ENCODE assay signal across 16 cellular contexts in genomic region chr20:32315885-32316284, GRCh38. TPM values are rescaled to one million over a fixed set of nuclear protein-coding genes. Genes with fewer than 3 reads are reported as not detected.
DNase-seq lines count a peak whose midpoint lies in the region; ATAC-seq and TF ChIP-seq lines count a peak whose summit lies in the region.
"Had no signal": no experiment of that assay in that cellular context is flagged by ENCODE, and none has a peak within 500 bp of the region (broad histone marks: within the 10 kb centered on the region; RNA-seq: fewer than 3 reads in every experiment).

No MANE protein-coding gene starts in this region.

- no peaks in the 10 kb centered on the region for H3K27me3 ChIP-seq in CD8-positive, alpha-beta T cell (ENCODE audit: insufficient read depth, low read length)

- ATAC-seq in activated CD8-positive, alpha-beta T cell treated with anti-CD3 and anti-CD28 coated beads for 36 hours, result no peak
- ATAC-seq in activated CD8-positive, alpha-beta T cell treated with anti-CD3 and anti-CD28 coated beads, Interleukin-2, amount 10 ng/mL, durations not matched to agents 7 days and 5 days, result no peak
- no peak for ATAC-seq in CD8-positive, alpha-beta T cell
- ATAC-seq in activated T-helper 17 cell treated with anti-CD3 and anti-CD28 coated beads, Interleukin-2, amount 50 U/mL, for 72 hours (replicated peaks), result no peak
- ATAC-seq: GM12878 had no signal

- POLR2A ChIA-PET in activated CD8-positive, alpha-beta T cell treated with anti-CD3 and anti-CD28 coated beads for 36 hours (lab: Charles Lee), result interaction anchor here (0.8 to 1.5 kb wide), 4 partner anchors 11 to 52 kb away, joined by 3 to 5 read pairs (median 4); no protein-coding TSS in a partner anchor
- POLR2A ChIA-PET in activated CD8-positive, alpha-beta T cell treated with anti-CD3 and anti-CD28 coated beads, Interleukin-2, amount 10 ng/mL, durations not matched to agents 7 days and 5 days (lab: Charles Lee), result interaction anchor here (0.6 to 1.1 kb wide), 2 partner anchors 15 to 32 kb away, joined by 4 to 5 read pairs; no protein-coding TSS in a partner anchor
- POLR2A ChIA-PET in CD8-positive, alpha-beta T cell (lab: Charles Lee), result no interaction called here

- H3K9me3 ChIP-seq in CD8-positive, alpha-beta T cell (ENCODE audit: low read length), result no peaks in the 10 kb centered on the region
- H3K9me3 ChIP-seq: HAP-1 had no signal

- no peaks in the 10 kb centered on the region for H3K9me3 Mint-ChIP-seq in activated CD8-positive, alpha-beta T cell treated with anti-CD3 and anti-CD28 coated beads for 36 hours
- no peaks in the 10 kb centered on the region for H3K9me3 Mint-ChIP-seq in activated CD8-positive, alpha-beta T cell treated with anti-CD3 and anti-CD28 coated beads, Interleukin-2, amount 10 ng/mL, durations not matched to agents 7 days and 5 days (ENCODE audit: insufficient read depth)
- H3K9me3 Mint-ChIP-seq in CD8-positive, alpha-beta T cell, result no peaks in the 10 kb centered on the region
- no peaks in the 10 kb centered on the region for H3K9me3 Mint-ChIP-seq in activated T-helper 17 cell treated with anti-CD3 and anti-CD28 coated beads, Interleukin-2, amount 50 U/mL, for 72 hours
- no peaks in the 10 kb centered on the region for H3K9me3 Mint-ChIP-seq in nephron progenitor cell

- peaks cover 16% of the 10 kb centered on the region for H3K4me1 Mint-ChIP-seq in activated CD8-positive, alpha-beta T cell treated with anti-CD3 and anti-CD28 coated beads for 36 hours (ENCODE audit: low read depth)
- no peaks in the 10 kb centered on the region for H3K4me1 Mint-ChIP-seq in activated CD8-positive, alpha-beta T cell treated with anti-CD3 and anti-CD28 coated beads, Interleukin-2, amount 10 ng/mL, durations not matched to agents 7 days and 5 days (ENCODE audit: low read depth)
- peaks cover 2% of the 10 kb centered on the region for H3K4me1 Mint-ChIP-seq in CD8-positive, alpha-beta T cell (ENCODE audit: low read depth)
- peaks cover 22% of the 10 kb centered on the region for H3K4me1 Mint-ChIP-seq in activated T-helper 17 cell treated with anti-CD3 and anti-CD28 coated beads, Interleukin-2, amount 50 U/mL, for 72 hours
- no peaks in the 10 kb centered on the region for H3K4me1 Mint-ChIP-seq in nephron progenitor cell

- TF ChIP-seq CTCF in activated CD8-positive, alpha-beta T cell treated with anti-CD3 and anti-CD28 coated beads for 36 hours (IDR thresholded peaks at IDR 0.05), result no peak
- no peak for TF ChIP-seq CTCF in CD8-positive, alpha-beta T cell (IDR thresholded peaks at IDR 0.05)
- TF ChIP-seq CTCF in nephron progenitor cell (IDR thresholded peaks at IDR 0.05), result no peak

- intact Hi-C loops in activated CD8-positive, alpha-beta T cell treated with anti-CD3 and anti-CD28 coated beads for 36 hours (cut with micrococcal nuclease), result no loop called here
- intact Hi-C loops in CD8-positive, alpha-beta T cell (cut with DNase I, micrococcal nuclease), result no loop called here

- no peak overlapping the region for H3K4me3 ChIP-seq in CD8-positive, alpha-beta T cell (ENCODE audit: low read depth, low read length)
- H3K4me3 ChIP-seq: GM12878, HAP-1 had no signal

- CTCF ChIA-PET in activated CD8-positive, alpha-beta T cell treated with anti-CD3 and anti-CD28 coated beads for 36 hours (lab: Charles Lee), result interaction anchor here (0.7 to 1.6 kb wide), 2 partner anchors 21 to 31 kb away, joined by 3 to 5 read pairs; no protein-coding TSS in a partner anchor
- CTCF ChIA-PET in activated CD8-positive, alpha-beta T cell treated with anti-CD3 and anti-CD28 coated beads, Interleukin-2, amount 10 ng/mL, durations not matched to agents 7 days and 5 days (lab: Charles Lee), result interaction anchor here (0.6 to 1.0 kb wide), 3 partner anchors 31 to 112 kb away, joined by 3 to 4 read pairs (median 3); no protein-coding TSS in a partner anchor
- CTCF ChIA-PET in CD8-positive, alpha-beta T cell (lab: Charles Lee), result interaction anchor here (0.6 to 1.4 kb wide), 3 partner anchors 8 to 203 kb away, joined by 3 to 4 read pairs (median 4); no protein-coding TSS in a partner anchor

- no peak for DNase-seq in activated CD8-positive, alpha-beta T cell treated with anti-CD3 and anti-CD28 coated beads for 36 hours
- no peak for DNase-seq in activated CD8-positive, alpha-beta T cell treated with anti-CD3 and anti-CD28 coated beads, Interleukin-2, amount 10 ng/mL, durations not matched to agents 7 days and 5 days
- no peak for DNase-seq in CD8-positive, alpha-beta T cell
- DNase-seq in nephron progenitor cell, result no peak
- DNase-seq in NCI-H1436 (lab: John Stamatoyannopoulos, UW), result no peak
- DNase-seq in T-helper 9 cell, result no peak
- DNase-seq in amygdala (lab: John Stamatoyannopoulos, UW), result no peak
- DNase-seq: DND-41; NCI-H2029; NCI-H2171; NCI-H446; NK-92 treated with Interleukin-12 subunit alpha and Interleukin-12 subunit beta, amount 100 ng/mL, for 24 hours had no signal

- no peaks in the 10 kb centered on the region for H3K4me1 ChIP-seq in CD8-positive, alpha-beta T cell (ENCODE audit: insufficient read depth, low read length)
- H3K4me1 ChIP-seq: HAP-1 had no signal

- H3K27ac ChIP-seq in CD8-positive, alpha-beta T cell (ENCODE audit: low read depth, low read length), result no peak overlapping the region
- H3K27ac ChIP-seq: HL-60 had no signal

- peaks cover 10% of the 10 kb centered on the region for H3K36me3 ChIP-seq in CD8-positive, alpha-beta T cell (ENCODE audit: insufficient read depth, low read length)

- H3K27me3 Mint-ChIP-seq in activated CD8-positive, alpha-beta T cell treated with anti-CD3 and anti-CD28 coated beads for 36 hours, result no peaks in the 10 kb centered on the region
- no peaks in the 10 kb centered on the region for H3K27me3 Mint-ChIP-seq in activated CD8-positive, alpha-beta T cell treated with anti-CD3 and anti-CD28 coated beads, Interleukin-2, amount 10 ng/mL, durations not matched to agents 7 days and 5 days (ENCODE audit: low read depth)
- H3K27me3 Mint-ChIP-seq in CD8-positive, alpha-beta T cell (ENCODE audit: low read depth), result no peaks in the 10 kb centered on the region
- no peaks in the 10 kb centered on the region for H3K27me3 Mint-ChIP-seq in activated T-helper 17 cell treated with anti-CD3 and anti-CD28 coated beads, Interleukin-2, amount 50 U/mL, for 72 hours
- peaks cover 5% of the 10 kb centered on the region for H3K27me3 Mint-ChIP-seq in nephron progenitor cell (ENCODE audit: low read depth, poor library complexity)

- H3K27ac Mint-ChIP-seq in activated CD8-positive, alpha-beta T cell treated with anti-CD3 and anti-CD28 coated beads for 36 hours, result peak overlapping the region; percentile 14
- H3K27ac Mint-ChIP-seq in activated CD8-positive, alpha-beta T cell treated with anti-CD3 and anti-CD28 coated beads, Interleukin-2, amount 10 ng/mL, durations not matched to agents 7 days and 5 days, result no peak overlapping the region
- peak overlapping the region; percentile 7 for H3K27ac Mint-ChIP-seq in CD8-positive, alpha-beta T cell
- H3K27ac Mint-ChIP-seq in activated T-helper 17 cell treated with anti-CD3 and anti-CD28 coated beads, Interleukin-2, amount 50 U/mL, for 72 hours, result peak overlapping the region; percentile 53
- H3K27ac Mint-ChIP-seq in nephron progenitor cell, result peak overlapping the region; percentile 43

- peaks cover 61% of the 10 kb centered on the region for H3K36me3 Mint-ChIP-seq in activated CD8-positive, alpha-beta T cell treated with anti-CD3 and anti-CD28 coated beads for 36 hours (ENCODE audit: low read depth)
- peaks cover 57% of the 10 kb centered on the region for H3K36me3 Mint-ChIP-seq in activated CD8-positive, alpha-beta T cell treated with anti-CD3 and anti-CD28 coated beads, Interleukin-2, amount 10 ng/mL, durations not matched to agents 7 days and 5 days (ENCODE audit: low read depth)
- H3K36me3 Mint-ChIP-seq in CD8-positive, alpha-beta T cell, result peaks cover 67% of the 10 kb centered on the region
- peaks cover 95% of the 10 kb centered on the region for H3K36me3 Mint-ChIP-seq in activated T-helper 17 cell treated with anti-CD3 and anti-CD28 coated beads, Interleukin-2, amount 50 U/mL, for 72 hours (ENCODE audit: low read depth)
- H3K36me3 Mint-ChIP-seq in nephron progenitor cell (ENCODE audit: low read depth), result peaks cover 55% of the 10 kb centered on the region

- H3K4me3 Mint-ChIP-seq in activated CD8-positive, alpha-beta T cell treated with anti-CD3 and anti-CD28 coated beads for 36 hours, result no peak overlapping the region
- H3K4me3 Mint-ChIP-seq in activated CD8-positive, alpha-beta T cell treated with anti-CD3 and anti-CD28 coated beads, Interleukin-2, amount 10 ng/mL, durations not matched to agents 7 days and 5 days, result no peak overlapping the region
- H3K4me3 Mint-ChIP-seq in CD8-positive, alpha-beta T cell, result no peak overlapping the region
- no peak overlapping the region for H3K4me3 Mint-ChIP-seq in activated T-helper 17 cell treated with anti-CD3 and anti-CD28 coated beads, Interleukin-2, amount 50 U/mL, for 72 hours
- H3K4me3 Mint-ChIP-seq in nephron progenitor cell, result no peak overlapping the region

RNA-seq across cellular contexts. Expression of gene KIF3B, which starts 38.4 kb away (rescaled TPM):
- total RNA-seq in activated CD8-positive, alpha-beta T cell treated with anti-CD3 and anti-CD28 coated beads for 36 hours, result 10 to 100 TPM; 25.4 to 25.7 TPM
- total RNA-seq in activated CD8-positive, alpha-beta T cell treated with anti-CD3 and anti-CD28 coated beads, Interleukin-2, amount 10 ng/mL, durations not matched to agents 7 days and 5 days, result 10 to 100 TPM; 15.1 to 16.0 TPM
- total RNA-seq in CD8-positive, alpha-beta T cell, result 1 to 10 TPM; 7.1 to 8.1 TPM
- total RNA-seq in activated T-helper 17 cell treated with anti-CD3 and anti-CD28 coated beads, Interleukin-2, amount 50 U/mL, for 72 hours, result 10 to 100 TPM; 25.9 to 43.0 TPM

RNA-seq across cellular contexts. Expression of gene ASXL1, which starts 42.2 kb away (rescaled TPM):
- total RNA-seq in activated CD8-positive, alpha-beta T cell treated with anti-CD3 and anti-CD28 coated beads for 36 hours, result 100 to 1,000 TPM; 129 to 137 TPM
- total RNA-seq in activated CD8-positive, alpha-beta T cell treated with anti-CD3 and anti-CD28 coated beads, Interleukin-2, amount 10 ng/mL, durations not matched to agents 7 days and 5 days, result 10 to 100 TPM; 91.7 to 97.4 TPM
- total RNA-seq in CD8-positive, alpha-beta T cell, result 100 to 1,000 TPM; 197 to 200 TPM
- total RNA-seq in activated T-helper 17 cell treated with anti-CD3 and anti-CD28 coated beads, Interleukin-2, amount 50 U/mL, for 72 hours, result 100 to 1,000 TPM; 164 to 232 TPM
